Comparison of ENCODE assay signal across 1 cellular context in genomic region chr7:135169141-135169935, GRCh38.
TF ChIP-seq lines count a peak whose summit lies in the region.

No MANE protein-coding gene starts in this region.

TF ChIP-seq in GM23338, 12 proteins besides CTCF, POLR2A, EP300 and RAD21 (continued from another document):
- TF ChIP-seq ZNF462 (CRISPR knock-in tag; IDR thresholded peaks at IDR 0.05) = no peak
